1 cellular context compared by ENCODE assay signal in genomic region chr5:98906756-98907355, GRCh38.
TF ChIP-seq lines count a peak whose summit lies in the region.

No MANE protein-coding gene starts in this region.

TF ChIP-seq in WTC11, 78 proteins besides CTCF, POLR2A, EP300 and RAD21 (continued from another document):
- no peak for TF ChIP-seq ARID4B (CRISPR knock-in tag; IDR thresholded peaks at IDR 0.05; ENCODE audit: borderline replicate concordance)
- TF ChIP-seq ZBTB43 (CRISPR knock-in tag; IDR thresholded peaks at IDR 0.05), result no peak
- TF ChIP-seq FOXJ3 (CRISPR knock-in tag; IDR thresholded peaks at IDR 0.05; ENCODE audit: borderline replicate concordance), result no peak
- TF ChIP-seq, protein P1, sequence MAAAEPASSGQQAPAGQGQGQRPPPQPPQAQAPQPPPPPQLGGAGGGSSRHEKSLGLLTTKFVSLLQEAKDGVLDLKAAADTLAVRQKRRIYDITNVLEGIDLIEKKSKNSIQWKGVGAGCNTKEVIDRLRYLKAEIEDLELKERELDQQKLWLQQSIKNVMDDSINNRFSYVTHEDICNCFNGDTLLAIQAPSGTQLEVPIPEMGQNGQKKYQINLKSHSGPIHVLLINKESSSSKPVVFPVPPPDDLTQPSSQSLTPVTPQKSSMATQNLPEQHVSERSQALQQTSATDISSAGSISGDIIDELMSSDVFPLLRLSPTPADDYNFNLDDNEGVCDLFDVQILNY (CRISPR knock-in tag; IDR thresholded peaks at IDR 0.05), result no peak
- no peak for TF ChIP-seq FOXK1 (CRISPR knock-in tag; IDR thresholded peaks at IDR 0.05)
- TF ChIP-seq, protein P2, sequence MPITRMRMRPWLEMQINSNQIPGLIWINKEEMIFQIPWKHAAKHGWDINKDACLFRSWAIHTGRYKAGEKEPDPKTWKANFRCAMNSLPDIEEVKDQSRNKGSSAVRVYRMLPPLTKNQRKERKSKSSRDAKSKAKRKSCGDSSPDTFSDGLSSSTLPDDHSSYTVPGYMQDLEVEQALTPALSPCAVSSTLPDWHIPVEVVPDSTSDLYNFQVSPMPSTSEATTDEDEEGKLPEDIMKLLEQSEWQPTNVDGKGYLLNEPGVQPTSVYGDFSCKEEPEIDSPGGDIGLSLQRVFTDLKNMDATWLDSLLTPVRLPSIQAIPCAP (CRISPR knock-in tag; IDR thresholded peaks at IDR 0.05), result no peak
- TF ChIP-seq OVOL2 (CRISPR knock-in tag; IDR thresholded peaks at IDR 0.05; ENCODE audit: borderline replicate concordance), result no peak
- no peak for TF ChIP-seq IRF2 (CRISPR knock-in tag; IDR thresholded peaks at IDR 0.05; ENCODE audit: borderline replicate concordance, low read depth)
- no peak for TF ChIP-seq HMGXB4 (CRISPR knock-in tag; IDR thresholded peaks at IDR 0.05)
